ENCODE assay signal across 29 cellular contexts in the genomic region with DNA sequence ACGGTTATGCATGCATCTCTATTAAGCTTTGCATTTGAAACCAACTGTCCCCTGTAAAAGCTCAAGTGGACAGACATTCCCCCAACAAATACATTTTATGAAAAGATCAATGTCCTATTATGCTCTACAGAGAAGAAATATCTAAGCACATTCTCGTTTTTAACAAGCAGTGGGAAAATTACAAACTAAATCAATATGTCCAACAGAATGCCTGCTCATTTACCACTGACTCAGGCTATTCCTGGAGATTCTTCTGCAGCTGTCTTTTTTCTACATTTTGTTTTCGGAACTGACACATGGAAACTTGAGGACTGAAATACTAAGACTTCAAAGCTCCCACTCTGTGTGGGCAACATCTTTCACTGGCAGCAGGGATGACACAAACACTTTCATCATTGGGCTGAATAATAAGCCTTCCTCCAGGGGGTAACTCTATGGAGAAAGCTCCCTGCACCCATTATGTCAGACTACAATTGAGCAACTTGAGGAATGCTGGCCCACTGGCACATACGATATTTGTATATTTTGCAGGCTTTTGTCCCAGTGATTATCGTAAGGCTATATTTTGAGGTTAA.
DNase-seq lines count a peak whose midpoint lies in the region; ATAC-seq and TF ChIP-seq lines count a peak whose summit lies in the region.
"Had no signal": no experiment of that assay in that cellular context is flagged by ENCODE, and none has a peak within 500 bp of the region (broad histone marks: within the 10 kb centered on the region; RNA-seq: fewer than 3 reads in every experiment).

No MANE protein-coding gene starts in this region.

- DNase-seq in HS-5 (ENCODE audit: low read depth) = peak; percentile 11
- peak; percentile 50 for DNase-seq in choroid plexus epithelial cell (ENCODE audit: low read depth)
- DNase-seq in inferior parietal cortex (ENCODE audit: extremely low spot score) = peak; percentile 59
- peak; percentile 0 for DNase-seq in skeletal muscle cell (ENCODE audit: low read depth)
- no peak for DNase-seq in stimulated activated CD4-positive, alpha-beta T cell treated with anti-CD3 and anti-CD28 coated beads, Interleukin-4, amount 100 ng/mL, for 1 hour
- no peak for DNase-seq in SIG-M5 treated with dmso at 0.1 percent for 504 hours (lab: John Stamatoyannopoulos, UW; ENCODE audit: unreplicated experiment)
- DNase-seq in stimulated activated naive CD8-positive, alpha-beta T cell treated with anti-CD3 and anti-CD28 coated beads, Interleukin-15, Interleukin-2, amounts not matched to agents 100 U/mL and 50 U/mL, for 24 hours = no peak
- DNase-seq: activated CD4-positive, alpha-beta T cell treated with anti-CD3 and anti-CD28 coated beads, Interleukin-2, amount 10 ng/mL, durations not matched to agents 7 days and 5 days; activated T-cell treated with anti-CD3 and anti-CD28 coated beads, Interleukin-2, amount 50 U/mL, for 72 hours; aorta; foreskin keratinocyte; HCEC 1CT; islet precursor cell; mucosa of descending colon; NCI-H1048; NCI-H187 treated with DMSO at 0.1 percent for 48 hours; NCI-H748 treated with DMSO at 0.1 percent for 48 hours; RPMI8226; SK-N-SH; small intestine; stimulated activated CD4-positive, alpha-beta T cell treated with anti-CD3 and anti-CD28 coated beads, Interleukin-1b, Interleukin-23, amount 100 ng/mL, for 48 hours; T-helper 2 cell; testis; WERI-Rb-1 had no signal

- TF ChIP-seq CTCF in choroid plexus epithelial cell (conservative IDR thresholded peaks at IDR 0.05; ENCODE audit: low read depth, low read length) = no peak

- H3K4me1 Mint-ChIP-seq in activated T-helper 17 cell treated with anti-CD3 and anti-CD28 coated beads, Interleukin-2, amount 50 U/mL, for 72 hours = no peaks in the 10 kb centered on the region
- H3K4me1 Mint-ChIP-seq: activated CD4-positive, alpha-beta T cell treated with anti-CD3 and anti-CD28 coated beads, Interleukin-2, amount 10 ng/mL, durations not matched to agents 7 days and 5 days; activated naive CD4-positive, alpha-beta T cell treated with anti-CD3 and anti-CD28 coated beads, Interleukin-2, amount 50 U/mL, for 24 hours; central memory CD8-positive, alpha-beta T cell had no signal

- no peak overlapping the region for H3K4me3 ChIP-seq in choroid plexus epithelial cell (ENCODE audit: low read depth, low read length)
- no peak overlapping the region for H3K4me3 ChIP-seq in skeletal muscle cell (ENCODE audit: low read depth, low read length)
- H3K4me3 ChIP-seq: mucosa of descending colon, prostate gland, testis, vagina had no signal

- H3K9me3 Mint-ChIP-seq in activated T-helper 17 cell treated with anti-CD3 and anti-CD28 coated beads, Interleukin-2, amount 50 U/mL, for 72 hours = no peaks in the 10 kb centered on the region
- H3K9me3 Mint-ChIP-seq: activated CD4-positive, alpha-beta T cell treated with anti-CD3 and anti-CD28 coated beads, Interleukin-2, amount 10 ng/mL, durations not matched to agents 7 days and 5 days had no signal

- H3K27me3 Mint-ChIP-seq in activated T-helper 17 cell treated with anti-CD3 and anti-CD28 coated beads, Interleukin-2, amount 50 U/mL, for 72 hours = no peaks in the 10 kb centered on the region
- H3K27me3 Mint-ChIP-seq: activated CD4-positive, alpha-beta T cell treated with anti-CD3 and anti-CD28 coated beads, Interleukin-2, amount 10 ng/mL, durations not matched to agents 7 days and 5 days; activated naive CD4-positive, alpha-beta T cell treated with anti-CD3 and anti-CD28 coated beads, Interleukin-2, amount 50 U/mL, for 24 hours; central memory CD8-positive, alpha-beta T cell had no signal

- ATAC-seq in stimulated activated naive CD8-positive, alpha-beta T cell treated with anti-CD3 and anti-CD28 coated beads, Interleukin-15, Interleukin-2, amounts not matched to agents 100 U/mL and 50 U/mL, for 24 hours = no peak
- ATAC-seq in activated T-helper 17 cell treated with anti-CD3 and anti-CD28 coated beads, Interleukin-2, amount 50 U/mL, for 72 hours (replicated peaks) = no peak
- ATAC-seq: activated T-cell treated with anti-CD3 and anti-CD28 coated beads, Interleukin-2, amount 50 U/mL, for 72 hours; foreskin keratinocyte; mucosa of descending colon had no signal

- no peak overlapping the region for H3K27ac Mint-ChIP-seq in activated T-helper 17 cell treated with anti-CD3 and anti-CD28 coated beads, Interleukin-2, amount 50 U/mL, for 72 hours
- H3K27ac Mint-ChIP-seq: activated CD4-positive, alpha-beta T cell treated with anti-CD3 and anti-CD28 coated beads, Interleukin-2, amount 10 ng/mL, durations not matched to agents 7 days and 5 days; activated naive CD4-positive, alpha-beta T cell treated with anti-CD3 and anti-CD28 coated beads, Interleukin-2, amount 50 U/mL, for 24 hours; activated T-cell treated with anti-CD3 and anti-CD28 coated beads, Interleukin-2, amount 50 U/mL, for 72 hours had no signal

- H3K36me3 Mint-ChIP-seq in activated T-helper 17 cell treated with anti-CD3 and anti-CD28 coated beads, Interleukin-2, amount 50 U/mL, for 72 hours (ENCODE audit: low read depth) = no peaks in the 10 kb centered on the region
- H3K36me3 Mint-ChIP-seq: activated naive CD4-positive, alpha-beta T cell treated with anti-CD3 and anti-CD28 coated beads, Interleukin-2, amount 50 U/mL, for 24 hours had no signal

- H3K4me3 Mint-ChIP-seq in activated T-helper 17 cell treated with anti-CD3 and anti-CD28 coated beads, Interleukin-2, amount 50 U/mL, for 72 hours = no peak overlapping the region
- H3K4me3 Mint-ChIP-seq: activated CD4-positive, alpha-beta T cell treated with anti-CD3 and anti-CD28 coated beads, Interleukin-2, amount 10 ng/mL, durations not matched to agents 7 days and 5 days; activated naive CD4-positive, alpha-beta T cell treated with anti-CD3 and anti-CD28 coated beads, Interleukin-2, amount 50 U/mL, for 24 hours; activated T-cell treated with anti-CD3 and anti-CD28 coated beads, Interleukin-2, amount 50 U/mL, for 72 hours; central memory CD8-positive, alpha-beta T cell had no signal

Comparison
In these comparisons a context has a peak if more than half of its experiments do, and no peak if none do; other contexts are left out.
1. DNase-seq: peak in HS-5 (single experiment), choroid plexus epithelial cell (single experiment), inferior parietal cortex (single experiment) and skeletal muscle cell (single experiment); none in stimulated activated CD4-positive, alpha-beta T cell treated with anti-CD3 and anti-CD28 coated beads, Interleukin-4, amount 100 ng/mL, for 1 hour (single experiment), SIG-M5 treated with dmso at 0.1 percent for 504 hours (single experiment) and stimulated activated naive CD8-positive, alpha-beta T cell treated with anti-CD3 and anti-CD28 coated beads, Interleukin-15, Interleukin-2, amounts not matched to agents 100 U/mL and 50 U/mL, for 24 hours (single experiment).